In the genomic region with DNA sequence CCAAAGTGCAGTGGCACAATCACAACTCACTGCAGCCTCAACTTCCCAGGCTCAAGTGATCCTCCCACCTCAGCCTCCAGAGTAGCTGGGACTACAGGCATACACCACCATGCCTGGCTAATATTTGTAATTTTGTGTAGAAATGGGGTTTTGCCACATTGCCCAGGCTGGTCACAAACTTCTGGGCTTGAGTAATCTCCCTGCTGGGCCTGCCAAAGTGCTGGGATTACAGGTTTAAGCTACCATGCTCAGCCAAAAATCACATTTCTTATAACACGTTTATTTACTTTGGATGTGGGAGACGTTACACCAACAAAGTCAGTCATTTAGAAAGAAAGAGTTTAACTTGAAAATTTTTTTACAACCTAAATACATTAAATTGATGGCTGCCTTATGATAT, we compare ENCODE assay signal across 33 cellular contexts.
"Had no signal": no experiment of that assay in that cellular context is flagged by ENCODE, and none has a peak within 500 bp of the region (broad histone marks: within the 10 kb centered on the region; RNA-seq: fewer than 3 reads in every experiment).

No MANE protein-coding gene starts in this region.

- DNase-seq: activated B cell treated with CpG ODN at 0.5 μM for 24 hours; activated CD4-positive, alpha-beta memory T cell treated with anti-CD3 and anti-CD28 coated beads for 36 hours; activated CD4-positive, alpha-beta T cell treated with anti-CD3 and anti-CD28 coated beads for 4 hours; activated CD4-positive, alpha-beta T cell treated with anti-CD3 and anti-CD28 coated beads, Interleukin-2, amount 10 ng/mL, durations not matched to agents 24 days and 14 days; activated CD4-positive, alpha-beta T cell treated with anti-CD3 and anti-CD28 coated beads, Interleukin-2, amount 50 U/mL, for 1 hour; activated CD4-positive, alpha-beta T cell treated with anti-CD3 and anti-CD28 coated beads, Interleukin-2, amount 50 U/mL, for 4 hours; activated CD4-positive, CD25-positive, alpha-beta regulatory T cell treated with anti-CD3 and anti-CD28 coated beads, Interleukin-2, amount 50 U/mL, for 72 hours; activated CD8-positive, alpha-beta memory T cell treated with anti-CD3 and anti-CD28 coated beads, Interleukin-2, amount 50 U/mL, for 4 hours; activated CD8-positive, alpha-beta T cell treated with anti-CD3 and anti-CD28 coated beads for 36 hours; activated effector memory CD4-positive, alpha-beta T cell treated with anti-CD3 and anti-CD28 coated beads, Interleukin-2, amount 50 U/mL, for 16 hours; activated gamma-delta T cell treated with Interleukin-2 at 50 U/mL for 16 hours; activated naive CD4-positive, alpha-beta T cell; activated naive CD4-positive, alpha-beta T cell treated with anti-CD3 and anti-CD28 coated beads for 36 hours; activated naive CD4-positive, alpha-beta T cell treated with anti-CD3 and anti-CD28 coated beads, Interleukin-2, amount 50 U/mL, for 16 hours; activated naive CD8-positive, alpha-beta T cell treated with anti-CD3 and anti-CD28 coated beads, Interleukin-2, amount 10 ng/mL, durations not matched to agents 7 days and 5 days; activated naive CD8-positive, alpha-beta T cell treated with anti-CD3 and anti-CD28 coated beads, Interleukin-2, amount 50 U/mL, for 24 hours; activated T-cell treated with anti-CD3 and anti-CD28 coated beads for 4 hours; activated T-cell treated with anti-CD3 and anti-CD28 coated beads, Interleukin-2, amount 50 U/mL, for 1 hour; activated T-cell treated with anti-CD3 and anti-CD28 coated beads, Interleukin-2, amount 50 U/mL, for 4 hours; activated T-cell treated with anti-CD3 and anti-CD28 coated beads, Interleukin-2, amount 50 U/mL, for 72 hours; amygdala; anterior cingulate cortex; body of pancreas; brain microvascular endothelial cell; central memory CD4-positive, alpha-beta T cell; T-helper 1 cell; T-helper 2 cell; T-helper 9 cell had no signal

- FAIRE-seq: TTC549 had no signal

- H3K4me3 ChIP-seq: ascending aorta, body of pancreas, breast epithelium had no signal

- H3K27me3 ChIP-seq: ascending aorta, body of pancreas, brain microvascular endothelial cell, breast epithelium had no signal

- H3K4me1 ChIP-seq: ascending aorta, body of pancreas, breast epithelium had no signal

- ATAC-seq: activated CD8-positive, alpha-beta T cell treated with anti-CD3 and anti-CD28 coated beads for 36 hours; activated naive CD8-positive, alpha-beta T cell treated with anti-CD3 and anti-CD28 coated beads, Interleukin-2, amount 50 U/mL, for 24 hours; activated T-cell treated with anti-CD3 and anti-CD28 coated beads, Interleukin-2, amount 50 U/mL, for 4 hours; activated T-cell treated with anti-CD3 and anti-CD28 coated beads, Interleukin-2, amount 50 U/mL, for 72 hours; activated T-helper 17 cell treated with anti-CD3 and anti-CD28 coated beads, Interleukin-2, amount 50 U/mL, for 72 hours; body of pancreas had no signal

- H3K36me3 ChIP-seq: ascending aorta, brain microvascular endothelial cell, breast epithelium had no signal

- H3K9me3 ChIP-seq: ascending aorta, body of pancreas, breast epithelium had no signal

- H3K27ac ChIP-seq: ascending aorta, body of pancreas, brain microvascular endothelial cell, breast epithelium, VCaP had no signal
